2 cellular contexts compared by ENCODE assay signal in the genomic region with DNA sequence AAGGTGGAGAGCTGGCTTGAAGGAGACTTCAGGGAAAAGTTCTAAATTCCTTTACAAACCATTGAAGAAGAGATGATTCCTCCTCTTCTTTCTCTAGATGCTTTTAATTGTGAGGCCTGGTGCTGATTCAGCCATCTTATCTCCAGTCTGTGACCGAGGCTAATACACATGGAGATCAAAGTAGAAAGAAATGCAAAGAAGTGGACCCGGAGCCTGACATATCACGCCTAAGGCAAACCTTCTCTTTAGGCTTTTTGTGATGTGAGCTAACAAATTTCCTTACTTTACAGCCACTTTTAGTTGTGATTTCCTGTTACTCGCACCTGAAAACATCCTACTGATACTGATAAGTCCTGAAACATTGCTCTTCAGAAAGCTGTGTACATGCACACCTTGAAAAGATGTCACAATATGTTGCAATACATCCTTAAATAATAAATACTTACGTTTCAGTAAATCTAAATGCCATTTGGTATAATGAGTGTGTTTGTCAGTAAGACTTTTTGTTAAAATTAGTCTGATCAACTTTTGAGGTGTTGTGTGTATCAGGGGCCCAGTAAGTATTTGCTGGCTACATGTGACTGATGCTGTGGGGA.
A peak's percentile ranks its signal among the peaks of the same experiment; 100 is the strongest.
TF ChIP-seq lines count a peak whose summit lies in the region.

No MANE protein-coding gene starts in this region.

TF ChIP-seq in HepG2, 621 proteins besides CTCF, POLR2A, EP300 and RAD21:
- peak; percentile 60 for TF ChIP-seq CEBPB (IDR thresholded peaks at IDR 0.05; ENCODE audit: borderline replicate concordance, low read depth, low read length)
- TF ChIP-seq, protein P1, sequence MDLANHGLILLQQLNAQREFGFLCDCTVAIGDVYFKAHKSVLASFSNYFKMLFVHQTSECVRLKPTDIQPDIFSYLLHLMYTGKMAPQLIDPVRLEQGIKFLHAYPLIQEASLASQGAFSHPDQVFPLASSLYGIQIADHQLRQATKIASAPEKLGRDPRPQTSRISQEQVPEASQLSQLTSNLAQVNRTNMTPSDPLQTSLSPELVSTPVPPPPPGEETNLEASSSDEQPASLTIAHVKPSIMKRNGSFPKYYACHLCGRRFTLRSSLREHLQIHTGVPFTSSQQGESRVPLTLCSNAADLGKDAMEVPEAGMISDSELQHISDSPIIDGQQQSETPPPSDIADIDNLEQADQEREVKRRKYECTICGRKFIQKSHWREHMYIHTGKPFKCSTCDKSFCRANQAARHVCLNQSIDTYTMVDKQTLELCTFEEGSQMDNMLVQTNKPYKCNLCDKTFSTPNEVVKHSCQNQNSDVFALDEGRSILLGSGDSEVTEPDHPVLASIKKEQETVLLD (CRISPR knock-in tag; IDR thresholded peaks at IDR 0.05; ENCODE audit: low read depth): no peak
TF ChIP-seq in HepG2: peak in this region for 1.

TF ChIP-seq in K562, 482 proteins besides CTCF, POLR2A, EP300 and RAD21:
- TF ChIP-seq CHD4 (IDR thresholded peaks at IDR 0.05; ENCODE audit: insufficient read depth, insufficient replicate concordance, low read depth, low read length, poor library complexity, severe bottlenecking) (no peak), CEBPB (tag; IDR thresholded peaks at IDR 0.05) (peak; percentile 73), ZFPM2 (CRISPR knock-in tag; IDR thresholded peaks at IDR 0.05) (no peak), CEBPG (CRISPR knock-in tag; IDR thresholded peaks at IDR 0.05) (no peak), CEBPG (tag; conservative IDR thresholded peaks at IDR 0.05 in 1 of 2, IDR thresholded peaks at IDR 0.05 in 1 of 2) (peak; percentile 42 to 45; a peak in 3 of 4 replicates), ZNF717 (CRISPR knock-in tag; IDR thresholded peaks at IDR 0.05) (no peak), KHSRP (IDR thresholded peaks at IDR 0.05) (no peak), E2F8 (IDR thresholded peaks at IDR 0.05; ENCODE audit: low read depth, partially characterized antibody) (no peak), ELF2 (CRISPR knock-in tag; IDR thresholded peaks at IDR 0.05) (no peak), MAFG (tag; conservative IDR thresholded peaks at IDR 0.05) (no peak)
- TF ChIP-seq, protein P2, sequence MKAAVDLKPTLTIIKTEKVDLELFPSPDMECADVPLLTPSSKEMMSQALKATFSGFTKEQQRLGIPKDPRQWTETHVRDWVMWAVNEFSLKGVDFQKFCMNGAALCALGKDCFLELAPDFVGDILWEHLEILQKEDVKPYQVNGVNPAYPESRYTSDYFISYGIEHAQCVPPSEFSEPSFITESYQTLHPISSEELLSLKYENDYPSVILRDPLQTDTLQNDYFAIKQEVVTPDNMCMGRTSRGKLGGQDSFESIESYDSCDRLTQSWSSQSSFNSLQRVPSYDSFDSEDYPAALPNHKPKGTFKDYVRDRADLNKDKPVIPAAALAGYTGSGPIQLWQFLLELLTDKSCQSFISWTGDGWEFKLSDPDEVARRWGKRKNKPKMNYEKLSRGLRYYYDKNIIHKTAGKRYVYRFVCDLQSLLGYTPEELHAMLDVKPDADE (conservative IDR thresholded peaks at IDR 0.05; ENCODE audit: control insufficient read depth, low read depth, low read length): no peak
